ENCODE assay signal across 18 cellular contexts in genomic region chr20:8720089-8720488, GRCh38.
A peak's percentile ranks its signal among the peaks of the same experiment; 100 is the strongest.
DNase-seq lines count a peak whose midpoint lies in the region; ATAC-seq and TF ChIP-seq lines count a peak whose summit lies in the region.
"Had no signal": no experiment of that assay in that cellular context is flagged by ENCODE, and none has a peak within 500 bp of the region (broad histone marks: within the 10 kb centered on the region; RNA-seq: fewer than 3 reads in every experiment).

No MANE protein-coding gene starts in this region.

- TF ChIP-seq CTCF in esophagus muscularis mucosa (IDR thresholded peaks at IDR 0.05) (no peak), nephron (IDR thresholded peaks at IDR 0.05; ENCODE audit: unreplicated experiment in 3 of 3) (no peak), RWPE1 (conservative IDR thresholded peaks at IDR 0.05; ENCODE audit: low read depth) (no peak)

- H3K4me1 Mint-ChIP-seq in nephron = no peaks in the 10 kb centered on the region
- H3K4me1 Mint-ChIP-seq: naive thymus-derived CD8-positive, alpha-beta T cell; stimulated activated naive B cell treated with anti-CD40 and anti-IgM and Interleukin-4, amounts not matched to agents 10 μg/mL and 1 μg/mL and 100 μg/mL, for 72 hours had no signal

- H3K27ac Mint-ChIP-seq in nephron = peak overlapping the region in 2 of 3 experiments; percentile 33 to 34
- H3K27ac Mint-ChIP-seq: naive thymus-derived CD8-positive, alpha-beta T cell; progenitor cell of endocrine pancreas; stimulated activated naive B cell treated with anti-CD40 and anti-IgM and Interleukin-4, amounts not matched to agents 10 μg/mL and 1 μg/mL and 100 μg/mL, for 72 hours had no signal

- no peak overlapping the region for H3K4me3 ChIP-seq in esophagus muscularis mucosa
- H3K4me3 ChIP-seq: transverse colon had no signal

- POLR2A ChIA-PET in RWPE1 (lab: Yijun Ruan, JAX; ENCODE audit: low non-redundant PET) = no interaction called here

- no peak overlapping the region for H3K4me3 Mint-ChIP-seq in nephron
- H3K4me3 Mint-ChIP-seq: naive thymus-derived CD8-positive, alpha-beta T cell; stimulated activated naive B cell treated with anti-CD40 and anti-IgM and Interleukin-4, amounts not matched to agents 10 μg/mL and 1 μg/mL and 100 μg/mL, for 72 hours had no signal

- H3K4me1 ChIP-seq in esophagus muscularis mucosa = peaks cover 4 to 21% (median 14%) of the 10 kb centered on the region in 4 donors

- no peak for ATAC-seq in HG02938 (IDR thresholded peaks at IDR 0.05; ENCODE audit: unreplicated experiment)
- ATAC-seq: naive thymus-derived CD8-positive, alpha-beta T cell; stimulated activated naive B cell treated with anti-CD40 and anti-IgM and Interleukin-4, amounts not matched to agents 10 μg/mL and 1 μg/mL and 100 μg/mL, for 72 hours had no signal

- peak overlapping the region in 3 of 4 donors; percentile 17 to 46 (median 35) for H3K27ac ChIP-seq in esophagus muscularis mucosa (replicated peaks in 1 of 4)
- no peak overlapping the region for H3K27ac ChIP-seq in caudate nucleus (ENCODE audit: low read depth, low read length)
- H3K27ac ChIP-seq in RWPE1 = no peak overlapping the region
- H3K27ac ChIP-seq: 22Rv1 had no signal

- peaks cover 19% of the 10 kb centered on the region for H3K36me3 Mint-ChIP-seq in nephron (ENCODE audit: low read depth)
- H3K36me3 Mint-ChIP-seq: naive thymus-derived CD8-positive, alpha-beta T cell; stimulated activated naive B cell treated with anti-CD40 and anti-IgM and Interleukin-4, amounts not matched to agents 10 μg/mL and 1 μg/mL and 100 μg/mL, for 72 hours had no signal

- no peaks in the 10 kb centered on the region for H3K9me3 Mint-ChIP-seq in nephron
- H3K9me3 Mint-ChIP-seq: naive thymus-derived CD8-positive, alpha-beta T cell; stimulated activated naive B cell treated with anti-CD40 and anti-IgM and Interleukin-4, amounts not matched to agents 10 μg/mL and 1 μg/mL and 100 μg/mL, for 72 hours had no signal

- no peaks in the 10 kb centered on the region for H3K27me3 Mint-ChIP-seq in nephron (ENCODE audit: low read depth)
- H3K27me3 Mint-ChIP-seq: naive thymus-derived CD8-positive, alpha-beta T cell; progenitor cell of endocrine pancreas; stimulated activated naive B cell treated with anti-CD40 and anti-IgM and Interleukin-4, amounts not matched to agents 10 μg/mL and 1 μg/mL and 100 μg/mL, for 72 hours had no signal

- H3K27me3 ChIP-seq in esophagus muscularis mucosa = no peaks in the 10 kb centered on the region
- H3K27me3 ChIP-seq: transverse colon had no signal

- intact Hi-C loops in esophagus muscularis mucosa (cut with DNase I) = loop anchor here (2.0 to 5.0 kb wide), 2 partner anchors 587 to 678 kb away; partner anchors contain the start of gene PLCB1

- peak; percentile 58 for DNase-seq in DMS 273 (lab: John Stamatoyannopoulos, UW; ENCODE audit: unreplicated experiment)
- DNase-seq in DMS 273 treated with DMSO at 0.1 percent for 48 hours (lab: John Stamatoyannopoulos, UW) = no peak
- peak; percentile 71 for DNase-seq in NCI-H1694 treated with DMSO at 0.1 percent for 48 hours (lab: John Stamatoyannopoulos, UW)
- DNase-seq in esophagus muscularis mucosa (ENCODE audit: extremely low spot score) = no peak
- no peak for DNase-seq in caudate nucleus (lab: John Stamatoyannopoulos, UW)
- no peak for DNase-seq in RWPE1 (ENCODE audit: low spot score)
- DNase-seq: activated CD4-positive, alpha-beta T cell treated with anti-CD3 and anti-CD28 coated beads for 4 hours; activated effector memory CD4-positive, alpha-beta T cell treated with anti-CD3 and anti-CD28 coated beads, Interleukin-2, amount 50 U/mL, for 16 hours; amniotic stem cell; naive thymus-derived CD8-positive, alpha-beta T cell; NCI-H187; NCI-H774; stimulated activated naive B cell treated with anti-CD40 and anti-IgM and Interleukin-4, amounts not matched to agents 10 μg/mL and 1 μg/mL and 100 μg/mL, for 72 hours; transverse colon had no signal

- WGBS in esophagus muscularis mucosa = 52% methylated on average over 4 of the region's 4 CpGs

- H3K9me3 ChIP-seq in esophagus muscularis mucosa = no peaks in the 10 kb centered on the region
- H3K9me3 ChIP-seq: transverse colon had no signal

- no peak for TF ChIP-seq EP300 in esophagus muscularis mucosa (IDR thresholded peaks at IDR 0.05)

- CTCF ChIA-PET in RWPE1 (lab: Yijun Ruan, JAX) = interaction anchor here (0.6 to 4.0 kb wide), 5 partner anchors 590 to 791 kb away, joined by 3 to 43 read pairs (median 34); partner anchors contain the start of gene PLCB1

- TF ChIP-seq POLR2A in esophagus muscularis mucosa (IDR thresholded peaks at IDR 0.05; ENCODE audit: low read depth) = no peak

- H3K36me3 ChIP-seq in esophagus muscularis mucosa = peaks cover 0 to 47% (median 5%) of the 10 kb centered on the region in 4 donors
- H3K36me3 ChIP-seq: transverse colon had no signal

Comparison
In these comparisons a context has a peak if more than half of its experiments do, and no peak if none do; other contexts are left out.
1. DNase-seq: peak in DMS 273 (single experiment) and NCI-H1694 treated with DMSO at 0.1 percent for 48 hours (single experiment); none in DMS 273 treated with DMSO at 0.1 percent for 48 hours (single experiment), esophagus muscularis mucosa (single experiment), caudate nucleus (0 of 61) and RWPE1 (single experiment).
2. H3K27ac ChIP-seq: peak in esophagus muscularis mucosa (3 of 4); none in caudate nucleus (single experiment) and RWPE1 (single experiment).